In the genomic region with DNA sequence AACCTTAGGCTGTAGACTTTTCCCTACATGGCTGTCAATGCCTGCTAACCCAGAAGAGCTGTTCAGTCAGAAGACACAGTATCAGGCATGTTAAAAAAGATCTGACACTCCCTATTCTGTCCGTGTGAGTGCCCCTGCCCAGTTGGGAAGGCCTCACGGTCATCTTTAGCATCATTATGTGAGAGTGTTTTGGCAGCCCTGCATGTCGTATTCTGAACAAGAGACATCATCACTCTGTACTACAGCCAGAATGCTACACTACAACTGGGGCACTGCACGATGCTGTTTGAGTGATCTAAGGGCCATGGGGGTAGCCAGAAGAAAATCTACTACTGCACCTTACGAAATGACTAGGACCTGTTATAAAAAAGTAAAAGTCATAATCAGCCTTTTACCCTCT, we compare ENCODE assay signal across 25 cellular contexts.
"Had no signal": no experiment of that assay in that cellular context is flagged by ENCODE, and none has a peak within 500 bp of the region (broad histone marks: within the 10 kb centered on the region; RNA-seq: fewer than 3 reads in every experiment).

No MANE protein-coding gene starts in this region.

- H3K36me3 Mint-ChIP-seq: activated naive CD4-positive, alpha-beta T cell treated with anti-CD3 and anti-CD28 coated beads, Interleukin-2, amount 50 U/mL, for 24 hours had no signal

- H3K9me3 ChIP-seq: ascending aorta, body of pancreas had no signal

- H3K27ac ChIP-seq: ascending aorta, body of pancreas, RWPE1 had no signal

- H3K27me3 ChIP-seq: ascending aorta, body of pancreas had no signal

- H3K4me3 Mint-ChIP-seq: activated CD8-positive, alpha-beta T cell treated with anti-CD3 and anti-CD28 coated beads, Interleukin-2, amount 10 ng/mL, durations not matched to agents 7 days and 5 days; activated naive CD4-positive, alpha-beta T cell treated with anti-CD3 and anti-CD28 coated beads, Interleukin-2, amount 50 U/mL, for 24 hours; activated T-cell treated with anti-CD3 and anti-CD28 coated beads, Interleukin-2, amount 50 U/mL, for 24 hours; activated T-helper 1 cell treated with anti-CD3 and anti-CD28 coated beads, Interleukin-12 subunit alpha, Interleukin-12 subunit beta, Interleukin-2, Interleukin-4 antibody, amounts not matched to agents 30 ng/mL and 10 ng/mL and 1 ng/mL, durations not matched to agents 14 hours and 24 hours and 36 hours; T-helper 1 cell treated with Interleukin-12 subunit alpha and Interleukin-12 subunit beta and Interleukin-4 antibody, amounts not matched to agents 30 μg/mL and 1 μg/mL, for 36 hours had no signal

- H3K4me1 Mint-ChIP-seq: activated naive CD4-positive, alpha-beta T cell treated with anti-CD3 and anti-CD28 coated beads, Interleukin-2, amount 50 U/mL, for 24 hours had no signal

- H3K9me3 Mint-ChIP-seq: activated naive CD4-positive, alpha-beta T cell treated with anti-CD3 and anti-CD28 coated beads, Interleukin-2, amount 50 U/mL, for 24 hours; activated T-cell treated with anti-CD3 and anti-CD28 coated beads, Interleukin-2, amount 50 U/mL, for 24 hours; activated T-helper 1 cell treated with anti-CD3 and anti-CD28 coated beads, Interleukin-12 subunit alpha, Interleukin-12 subunit beta, Interleukin-2, Interleukin-4 antibody, amounts not matched to agents 30 ng/mL and 10 ng/mL and 1 ng/mL, durations not matched to agents 14 hours and 24 hours and 36 hours; T-helper 1 cell treated with Interleukin-12 subunit alpha and Interleukin-12 subunit beta and Interleukin-4 antibody, amounts not matched to agents 30 μg/mL and 1 μg/mL, for 36 hours had no signal

- H3K36me3 ChIP-seq: ascending aorta had no signal

- H3K27ac Mint-ChIP-seq: activated CD8-positive, alpha-beta T cell treated with anti-CD3 and anti-CD28 coated beads, Interleukin-2, amount 10 ng/mL, durations not matched to agents 7 days and 5 days; activated naive CD4-positive, alpha-beta T cell treated with anti-CD3 and anti-CD28 coated beads, Interleukin-2, amount 50 U/mL, for 24 hours; activated T-cell treated with anti-CD3 and anti-CD28 coated beads, Interleukin-2, amount 50 U/mL, for 24 hours; activated T-helper 1 cell treated with anti-CD3 and anti-CD28 coated beads, Interleukin-12 subunit alpha, Interleukin-12 subunit beta, Interleukin-2, Interleukin-4 antibody, amounts not matched to agents 30 ng/mL and 10 ng/mL and 1 ng/mL, durations not matched to agents 14 hours and 24 hours and 36 hours; T-helper 1 cell treated with Interleukin-12 subunit alpha and Interleukin-12 subunit beta and Interleukin-4 antibody, amounts not matched to agents 30 μg/mL and 1 μg/mL, for 36 hours had no signal

- H3K4me1 ChIP-seq: ascending aorta, body of pancreas had no signal

- FAIRE-seq: K562 had no signal

- ATAC-seq: activated CD4-positive, CD25-positive, alpha-beta regulatory T cell treated with anti-CD3 and anti-CD28 coated beads, Interleukin-2, amount 50 U/mL, for 24 hours; activated CD8-positive, alpha-beta T cell treated with anti-CD3 and anti-CD28 coated beads, Interleukin-2, amount 10 ng/mL, durations not matched to agents 7 days and 5 days; body of pancreas; K562; Panc1 had no signal

- H3K4me3 ChIP-seq: ascending aorta, body of pancreas, K562 had no signal

- DNase-seq: activated CD4-positive, alpha-beta T cell treated with anti-CD3 and anti-CD28 coated beads for 48 hours; activated CD4-positive, alpha-beta T cell treated with anti-CD3 and anti-CD28 coated beads, Interleukin-2, amount 50 U/mL, for 4 hours; activated CD8-positive, alpha-beta T cell treated with anti-CD3 and anti-CD28 coated beads, Interleukin-2, amount 10 ng/mL, durations not matched to agents 7 days and 5 days; activated effector memory CD4-positive, alpha-beta T cell treated with Interleukin-2 at 50 U/mL for 16 hours; activated naive CD4-positive, alpha-beta T cell; activated T-cell treated with anti-CD3 and anti-CD28 coated beads, Interleukin-2, amount 50 U/mL, for 24 hours; body of pancreas; Karpas-422; NCI-H1048; NCI-H2029; NCI-H2107; NCI-H345; NCI-H510A; NCI-H526 treated with DMSO at 0.1 percent for 48 hours; NCI-H82; OCI-M1; SHP77 treated with DMSO at 0.1 percent for 48 hours had no signal
